15 cellular contexts compared by ENCODE assay signal in the genomic region with DNA sequence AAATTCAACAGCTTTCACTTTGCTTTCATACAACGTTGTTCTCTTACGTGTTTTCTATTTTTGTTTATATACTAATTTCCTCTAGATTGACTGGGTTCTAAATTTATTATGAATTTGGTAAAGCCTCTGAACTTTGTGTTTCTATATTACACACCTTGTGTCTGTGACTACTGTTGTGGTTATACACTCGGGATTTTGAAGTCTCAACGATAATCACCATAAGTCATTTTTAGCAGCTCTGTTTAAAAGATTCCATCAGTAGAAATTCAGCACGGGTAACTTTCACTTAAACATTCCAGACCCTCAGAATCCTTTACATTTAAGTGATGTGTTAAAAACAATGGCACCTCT. TPM values are rescaled to one million over a fixed set of nuclear protein-coding genes. Genes with fewer than 3 reads are reported as not detected.
A peak's percentile ranks its signal among the peaks of the same experiment; 100 is the strongest.
DNase-seq lines count a peak whose midpoint lies in the region; ATAC-seq and TF ChIP-seq lines count a peak whose summit lies in the region.
"Had no signal": no experiment of that assay in that cellular context is flagged by ENCODE, and none has a peak within 500 bp of the region (broad histone marks: within the 10 kb centered on the region; RNA-seq: fewer than 3 reads in every experiment).

No MANE protein-coding gene starts in this region.

- CTCF ChIA-PET in activated CD4-positive, alpha-beta T cell treated with anti-CD3 and anti-CD28 coated beads, Interleukin-2, amount 10 ng/mL, durations not matched to agents 7 days and 5 days (lab: Charles Lee) = interaction anchor here (0.7 to 4.4 kb wide), 14 partner anchors 9 to 338 kb away, joined by 3 to 20 read pairs (median 3); a partner anchor contains a TSS

- peaks cover 16% of the 10 kb centered on the region for H3K36me3 Mint-ChIP-seq in activated CD4-positive, alpha-beta T cell treated with anti-CD3 and anti-CD28 coated beads, Interleukin-2, amount 10 ng/mL, durations not matched to agents 7 days and 5 days (ENCODE audit: low read depth)
- H3K36me3 Mint-ChIP-seq in HFFc6 (ENCODE audit: low read depth) (peaks cover 10% of the 10 kb centered on the region), naive B cell (peaks cover 0 to 6% of the 10 kb centered on the region in 2 donors)
- H3K36me3 Mint-ChIP-seq in T-helper 2 cell treated with Interferon-gamma antibody and Interleukin-4, amounts not matched to agents 5 μg/mL and 100 μg/mL, for 36 hours (ENCODE audit: low read depth) = peaks cover 14% of the 10 kb centered on the region

- peak overlapping the region; percentile 91 for H3K27ac Mint-ChIP-seq in activated CD4-positive, alpha-beta T cell treated with anti-CD3 and anti-CD28 coated beads, Interleukin-2, amount 10 ng/mL, durations not matched to agents 7 days and 5 days
- H3K27ac Mint-ChIP-seq in HFFc6 (no peak overlapping the region), naive B cell (peak overlapping the region in 1 of 6 donors; percentile 61)
- H3K27ac Mint-ChIP-seq in T-helper 2 cell treated with Interferon-gamma antibody and Interleukin-4, amounts not matched to agents 5 μg/mL and 100 μg/mL, for 36 hours = peak overlapping the region; percentile 94

- H3K27ac ChIP-seq in left ventricle myocardium inferior (replicated peaks) = no peak overlapping the region
- H3K27ac ChIP-seq: A549, PC-9 had no signal

- no peak for DNase-seq in activated CD4-positive, alpha-beta T cell treated with anti-CD3 and anti-CD28 coated beads, Interleukin-2, amount 10 ng/mL, durations not matched to agents 7 days and 5 days
- DNase-seq in activated CD4-positive, alpha-beta T cell treated with anti-CD3 and anti-CD28 coated beads, Interleukin-2, amount 50 U/mL, for 4 hours = no peak
- no peak for DNase-seq in HFFc6
- DNase-seq in T-helper 2 cell treated with Interferon-gamma antibody and Interleukin-4, amounts not matched to agents 5 μg/mL and 100 μg/mL, for 36 hours (ENCODE audit: low spot score) = no peak
- DNase-seq in naive B cell = no peak
- DNase-seq in amygdala (lab: John Stamatoyannopoulos, UW) = no peak
- DNase-seq in left ventricle myocardium inferior = no peak
- DNase-seq: activated CD4-positive, alpha-beta T cell treated with anti-CD3 and anti-CD28 coated beads for 4 hours; central memory CD4-positive, alpha-beta T cell; DMS 273 treated with DMSO at 0.1 percent for 48 hours; NCI-H1436; NCI-H446; PC-9 had no signal

- H3K4me3 Mint-ChIP-seq in activated CD4-positive, alpha-beta T cell treated with anti-CD3 and anti-CD28 coated beads, Interleukin-2, amount 10 ng/mL, durations not matched to agents 7 days and 5 days = peak overlapping the region; percentile 70
- peak overlapping the region; percentile 62; the same call in 1 of the 2 replicates for H3K4me3 Mint-ChIP-seq in HFFc6
- H3K4me3 Mint-ChIP-seq in T-helper 2 cell treated with Interferon-gamma antibody and Interleukin-4, amounts not matched to agents 5 μg/mL and 100 μg/mL, for 36 hours = peak overlapping the region; percentile 76
- peak overlapping the region in 7 of 8 donors; percentile 9 to 76 (median 53) for H3K4me3 Mint-ChIP-seq in naive B cell

- TF ChIP-seq CTCF in HFFc6 (IDR thresholded peaks at IDR 0.05) (no peak), left ventricle myocardium inferior (IDR thresholded peaks at IDR 0.05; ENCODE audit: borderline replicate concordance) (no peak)

- H3K9me3 Mint-ChIP-seq in activated CD4-positive, alpha-beta T cell treated with anti-CD3 and anti-CD28 coated beads, Interleukin-2, amount 10 ng/mL, durations not matched to agents 7 days and 5 days = peaks cover 18% of the 10 kb centered on the region
- peaks cover 16% of the 10 kb centered on the region for H3K9me3 Mint-ChIP-seq in HFFc6
- peaks cover 24% of the 10 kb centered on the region for H3K9me3 Mint-ChIP-seq in T-helper 2 cell treated with Interferon-gamma antibody and Interleukin-4, amounts not matched to agents 5 μg/mL and 100 μg/mL, for 36 hours
- H3K9me3 Mint-ChIP-seq in naive B cell = peaks cover 0 to 17% (median 10%) of the 10 kb centered on the region in 7 donors

- intact Hi-C loops in left ventricle myocardium inferior (cut with micrococcal nuclease) = no loop called here

- peaks cover 10% of the 10 kb centered on the region for H3K27me3 ChIP-seq in left ventricle myocardium inferior (ENCODE audit: low read depth)

- ATAC-seq in naive B cell (ENCODE audit: low read depth in 2 of 2) = no peak
- ATAC-seq in HG03135 (IDR thresholded peaks at IDR 0.05; ENCODE audit: unreplicated experiment) = no peak
- ATAC-seq: A549 had no signal

- no peaks in the 10 kb centered on the region for H3K27me3 Mint-ChIP-seq in activated CD4-positive, alpha-beta T cell treated with anti-CD3 and anti-CD28 coated beads, Interleukin-2, amount 10 ng/mL, durations not matched to agents 7 days and 5 days
- peaks cover 7% of the 10 kb centered on the region for H3K27me3 Mint-ChIP-seq in HFFc6 (ENCODE audit: insufficient read depth)
- no peaks in the 10 kb centered on the region for H3K27me3 Mint-ChIP-seq in T-helper 2 cell treated with Interferon-gamma antibody and Interleukin-4, amounts not matched to agents 5 μg/mL and 100 μg/mL, for 36 hours (ENCODE audit: low read depth)
- peaks cover 0 to 8% (median 0%) of the 10 kb centered on the region in 3 donors for H3K27me3 Mint-ChIP-seq in naive B cell

- peaks cover 13% of the 10 kb centered on the region for H3K9me3 ChIP-seq in left ventricle myocardium inferior (replicated peaks)

- no peak overlapping the region for H3K4me3 ChIP-seq in left ventricle myocardium inferior
- H3K4me3 ChIP-seq: A549, PC-9 had no signal

- POLR2A ChIA-PET in activated CD4-positive, alpha-beta T cell treated with anti-CD3 and anti-CD28 coated beads, Interleukin-2, amount 10 ng/mL, durations not matched to agents 7 days and 5 days (lab: Charles Lee) = no interaction called here

- no peaks in the 10 kb centered on the region for H3K4me1 ChIP-seq in left ventricle myocardium inferior
- H3K4me1 ChIP-seq: A549 had no signal

- H3K36me3 ChIP-seq in left ventricle myocardium inferior = no peaks in the 10 kb centered on the region

- peaks cover 59% of the 10 kb centered on the region for H3K4me1 Mint-ChIP-seq in activated CD4-positive, alpha-beta T cell treated with anti-CD3 and anti-CD28 coated beads, Interleukin-2, amount 10 ng/mL, durations not matched to agents 7 days and 5 days
- H3K4me1 Mint-ChIP-seq in HFFc6 (ENCODE audit: low read depth) = peaks cover 9% of the 10 kb centered on the region
- H3K4me1 Mint-ChIP-seq in T-helper 2 cell treated with Interferon-gamma antibody and Interleukin-4, amounts not matched to agents 5 μg/mL and 100 μg/mL, for 36 hours (ENCODE audit: low read depth) = peaks cover 62% of the 10 kb centered on the region
- H3K4me1 Mint-ChIP-seq in naive B cell = peaks cover 15 to 27% (median 24%) of the 10 kb centered on the region in 3 donors

RNA-seq across cellular contexts. Expression of a gene that starts 31.8 kb away (rescaled TPM):
- total RNA-seq in activated CD4-positive, alpha-beta T cell treated with anti-CD3 and anti-CD28 coated beads, Interleukin-2, amount 10 ng/mL, durations not matched to agents 7 days and 5 days = 10 to 100 TPM; 71.5 to 74.7 TPM
- 100 to 1,000 TPM; 100 to 123 (median 107) TPM for total RNA-seq in HFFc6 (2021; fragmentation: NEBNext Ultra II Directional; extraction: Animal tissue kit (Norgen Biotek cat#: 25700))
- 10 to 100 TPM; 28.1 to 57.2 (median 47.6) TPM for polyA plus RNA-seq in naive B cell (ENCODE audit: low read depth in 6 of 6)
- 87.1 TPM for total RNA-seq in left ventricle myocardium inferior
